ENCODE assay signal across 19 cellular contexts in the genomic region with DNA sequence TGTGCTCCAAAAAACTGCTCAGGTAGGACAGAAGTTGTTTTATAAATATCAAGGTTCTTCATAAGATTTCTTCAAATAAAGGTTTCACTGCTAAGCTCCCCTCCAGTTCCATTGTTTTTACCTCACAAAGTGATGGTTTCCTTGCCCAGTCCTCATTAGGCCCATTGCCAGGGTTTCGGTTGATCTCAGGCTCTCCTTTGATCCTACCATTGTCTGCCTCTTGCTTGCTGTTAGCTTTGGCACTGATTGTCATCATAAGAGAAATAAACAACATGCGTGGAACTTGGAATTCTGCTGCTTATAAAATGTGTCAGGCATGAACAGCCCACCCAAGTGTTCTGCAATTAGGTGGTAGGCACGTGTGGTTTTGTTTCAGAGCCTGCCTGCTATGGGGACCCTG.
"Had no signal": no experiment of that assay in that cellular context is flagged by ENCODE, and none has a peak within 500 bp of the region (broad histone marks: within the 10 kb centered on the region; RNA-seq: fewer than 3 reads in every experiment).

No MANE protein-coding gene starts in this region.

- H3K27ac Mint-ChIP-seq: activated CD4-positive, alpha-beta T cell treated with anti-CD3 and anti-CD28 coated beads, Interleukin-2, amount 10 ng/mL, durations not matched to agents 24 days and 14 days; activated naive CD4-positive, alpha-beta T cell treated with anti-CD3 and anti-CD28 coated beads, Interleukin-2, amount 50 U/mL, for 72 hours; activated T-cell treated with anti-CD3 and anti-CD28 coated beads, Interleukin-2, amount 50 U/mL, for 72 hours; natural killer cell; stimulated activated effector memory CD8-positive, alpha-beta T cell treated with anti-CD3 and anti-CD28 coated beads, Interleukin-12 subunit alpha, Interleukin-12 subunit beta, amount 100 ng/mL, for 72 hours had no signal

- ATAC-seq: activated naive CD4-positive, alpha-beta T cell treated with anti-CD3 and anti-CD28 coated beads, Interleukin-2, amount 50 U/mL, for 72 hours; activated T-cell treated with anti-CD3 and anti-CD28 coated beads, Interleukin-2, amount 50 U/mL, for 72 hours; body of pancreas; natural killer cell; stimulated activated effector memory CD8-positive, alpha-beta T cell treated with anti-CD3 and anti-CD28 coated beads, Interleukin-12 subunit alpha, Interleukin-12 subunit beta, amount 100 ng/mL, for 72 hours had no signal

- H3K36me3 ChIP-seq: colonic mucosa, esophagus squamous epithelium, thoracic aorta had no signal

- H3K36me3 Mint-ChIP-seq: activated naive CD4-positive, alpha-beta T cell treated with anti-CD3 and anti-CD28 coated beads, Interleukin-2, amount 50 U/mL, for 72 hours; natural killer cell; stimulated activated effector memory CD8-positive, alpha-beta T cell treated with anti-CD3 and anti-CD28 coated beads, Interleukin-12 subunit alpha, Interleukin-12 subunit beta, amount 100 ng/mL, for 72 hours had no signal

- H3K4me3 Mint-ChIP-seq: activated CD4-positive, alpha-beta T cell treated with anti-CD3 and anti-CD28 coated beads, Interleukin-2, amount 10 ng/mL, durations not matched to agents 24 days and 14 days; activated T-cell treated with anti-CD3 and anti-CD28 coated beads, Interleukin-2, amount 50 U/mL, for 72 hours; natural killer cell; stimulated activated effector memory CD8-positive, alpha-beta T cell treated with anti-CD3 and anti-CD28 coated beads, Interleukin-12 subunit alpha, Interleukin-12 subunit beta, amount 100 ng/mL, for 72 hours had no signal

- H3K27ac ChIP-seq: body of pancreas, colonic mucosa, esophagus squamous epithelium, thoracic aorta had no signal

- H3K4me3 ChIP-seq: body of pancreas, colonic mucosa, esophagus squamous epithelium, thoracic aorta had no signal

- H3K4me1 ChIP-seq: body of pancreas, colonic mucosa had no signal

- H3K27me3 ChIP-seq: body of pancreas, colonic mucosa, esophagus squamous epithelium had no signal

- H3K4me1 Mint-ChIP-seq: activated CD4-positive, alpha-beta T cell treated with anti-CD3 and anti-CD28 coated beads, Interleukin-2, amount 10 ng/mL, durations not matched to agents 24 days and 14 days; natural killer cell; stimulated activated effector memory CD8-positive, alpha-beta T cell treated with anti-CD3 and anti-CD28 coated beads, Interleukin-12 subunit alpha, Interleukin-12 subunit beta, amount 100 ng/mL, for 72 hours had no signal

- DNase-seq: activated CD4-positive, alpha-beta T cell treated with anti-CD3 and anti-CD28 coated beads, Interleukin-2, amount 10 ng/mL, durations not matched to agents 24 days and 14 days; activated CD4-positive, CD25-positive, alpha-beta regulatory T cell; activated CD8-positive, alpha-beta memory T cell treated with anti-CD3 and anti-CD28 coated beads, Interleukin-2, amount 50 U/mL, for 48 hours; activated gamma-delta T cell; activated T-cell treated with anti-CD3 and anti-CD28 coated beads, Interleukin-2, amount 50 U/mL, for 72 hours; body of pancreas; central memory CD4-positive, alpha-beta T cell; colonic mucosa; esophagus squamous epithelium; hippocampal formation; mesendoderm; natural killer cell; posterior cingulate gyrus; retina; stimulated activated CD4-positive, alpha-beta T cell treated with anti-CD3 and anti-CD28 coated beads, Interleukin-12 subunit alpha, Interleukin-12 subunit beta, amount 100 ng/mL, for 4 hours; stimulated activated CD4-positive, alpha-beta T cell treated with anti-CD3 and anti-CD28 coated beads, Interleukin-2, amount 100 ng/mL, for 24 hours had no signal

- H3K9me3 Mint-ChIP-seq: activated CD4-positive, alpha-beta T cell treated with anti-CD3 and anti-CD28 coated beads, Interleukin-2, amount 10 ng/mL, durations not matched to agents 24 days and 14 days; activated naive CD4-positive, alpha-beta T cell treated with anti-CD3 and anti-CD28 coated beads, Interleukin-2, amount 50 U/mL, for 72 hours; activated T-cell treated with anti-CD3 and anti-CD28 coated beads, Interleukin-2, amount 50 U/mL, for 72 hours; natural killer cell; stimulated activated effector memory CD8-positive, alpha-beta T cell treated with anti-CD3 and anti-CD28 coated beads, Interleukin-12 subunit alpha, Interleukin-12 subunit beta, amount 100 ng/mL, for 72 hours had no signal

- H3K9me3 ChIP-seq: body of pancreas, colonic mucosa, esophagus squamous epithelium, thoracic aorta had no signal
